8 cellular contexts compared by ENCODE assay signal in genomic region chr10:28722065-28722803, GRCh38. TPM values are rescaled to one million over a fixed set of nuclear protein-coding genes. Genes with fewer than 3 reads are reported as not detected.
DNase-seq lines count a peak whose midpoint lies in the region; ATAC-seq and TF ChIP-seq lines count a peak whose summit lies in the region.

No MANE protein-coding gene starts in this region.

- no peaks in the 10 kb centered on the region for H3K9me3 ChIP-seq in SK-N-SH

- no peaks in the 10 kb centered on the region for H3K79me2 ChIP-seq in SK-N-SH (ENCODE audit: insufficient read depth)

- POLR2A ChIA-PET in activated CD4-positive, alpha-beta T cell treated with anti-CD3 and anti-CD28 coated beads for 36 hours (lab: Charles Lee) = no interaction called here
- POLR2A ChIA-PET in SK-N-SH (lab: Yijun Ruan, JAX) = interaction anchor here (0.6 to 0.7 kb wide), 2 partner anchors 89 to 907 kb away, joined by 4 read pairs; no protein-coding TSS in a partner anchor

- peaks cover 5 to 18% of the 10 kb centered on the region in 2 experiments; a peak in 3 of 4 replicates for H3K4me1 ChIP-seq in SK-N-SH (ENCODE audit: control insufficient read depth in 1 of 2, insufficient read depth in 2 of 2, low read depth in 1 of 2, low read length in 1 of 2)
- peaks cover 8% of the 10 kb centered on the region for H3K4me1 ChIP-seq in foreskin keratinocyte

- no peak for ATAC-seq in activated CD4-positive, alpha-beta T cell treated with anti-CD3 and anti-CD28 coated beads for 36 hours
- ATAC-seq in foreskin keratinocyte = peak; percentile 74
- ATAC-seq in HG02610 (IDR thresholded peaks at IDR 0.05; ENCODE audit: unreplicated experiment) = no peak
- ATAC-seq in GM18867 (IDR thresholded peaks at IDR 0.05; ENCODE audit: unreplicated experiment) = no peak

- peak; percentile 28 for DNase-seq in activated CD4-positive, alpha-beta T cell treated with anti-CD3 and anti-CD28 coated beads for 36 hours
- no peak for DNase-seq in activated CD4-positive, alpha-beta T cell treated with anti-CD3 and anti-CD28 coated beads, Interleukin-2, amount 50 U/mL, for 4 hours
- DNase-seq in SK-N-SH (peak; percentile 71), foreskin keratinocyte (peak in 1 of 2 donors; percentile 22), MV-4-11 (lab: John Stamatoyannopoulos, UW) (no peak)

- no peak for TF ChIP-seq RAD21 in SK-N-SH (IDR thresholded peaks at IDR 0.05; ENCODE audit: low read length)

- peaks cover 32% of the 10 kb centered on the region for H3K27me3 Mint-ChIP-seq in activated CD4-positive, alpha-beta T cell treated with anti-CD3 and anti-CD28 coated beads for 36 hours
- H3K27me3 Mint-ChIP-seq in nephron (ENCODE audit: low read depth) = peaks cover 52% of the 10 kb centered on the region

- H3K27ac ChIP-seq in SK-N-SH (ENCODE audit: low read depth in 2 of 2, low read length in 1 of 2) (peak overlapping the region in 1 of 2 experiments; percentile 17; a peak in 1 of 4 replicates), foreskin keratinocyte (no peak overlapping the region)

- H3K4me3 Mint-ChIP-seq in activated CD4-positive, alpha-beta T cell treated with anti-CD3 and anti-CD28 coated beads for 36 hours = peak overlapping the region; percentile 30
- peak overlapping the region; percentile 82 to 87 (median 85) for H3K4me3 Mint-ChIP-seq in nephron

- H3K36me3 Mint-ChIP-seq in activated CD4-positive, alpha-beta T cell treated with anti-CD3 and anti-CD28 coated beads for 36 hours (ENCODE audit: low read depth) = no peaks in the 10 kb centered on the region
- H3K36me3 Mint-ChIP-seq in nephron (ENCODE audit: low read depth) = no peaks in the 10 kb centered on the region

- H3K36me3 ChIP-seq in SK-N-SH (replicated peaks in 1 of 2; ENCODE audit: control insufficient read depth in 1 of 2, insufficient read depth in 2 of 2, low read length in 1 of 2) = no peaks in the 10 kb centered on the region

- H3K4me3 ChIP-seq in SK-N-SH (ENCODE audit: low read depth in 2 of 2, low read length in 1 of 2) = peak overlapping the region; percentile 36 to 57

- WGBS in SK-N-SH (ENCODE audit: low lambda C conversion rate) = 23% methylated on average over 31 of the region's 46 CpGs

- CTCF ChIA-PET in activated CD4-positive, alpha-beta T cell treated with anti-CD3 and anti-CD28 coated beads for 36 hours (lab: Charles Lee) = interaction anchor here (1.1 kb wide), 1 partner anchor 174 kb away, joined by 3 read pairs; no protein-coding TSS in a partner anchor
- CTCF ChIA-PET in SK-N-SH (lab: Yijun Ruan, JAX) = interaction anchor here (0.6 to 1.3 kb wide), 5 partner anchors 9 to 586 kb away, joined by 3 to 4 read pairs (median 3); no protein-coding TSS in a partner anchor

- H3F3A ChIP-seq in SK-N-SH (replicated peaks; ENCODE audit: insufficient read depth) = peaks cover 3% of the 10 kb centered on the region

- 0 out of 2 replicates have a peak overlapping the region, but pooled peaks have one; percentile 5 for H3K9ac ChIP-seq in SK-N-SH

- H3K4me1 Mint-ChIP-seq in activated CD4-positive, alpha-beta T cell treated with anti-CD3 and anti-CD28 coated beads for 36 hours = no peaks in the 10 kb centered on the region
- peaks cover 14% of the 10 kb centered on the region for H3K4me1 Mint-ChIP-seq in nephron

- no peaks in the 10 kb centered on the region for H4K20me1 ChIP-seq in SK-N-SH (ENCODE audit: insufficient read depth)

- TF ChIP-seq EP300 in SK-N-SH (IDR thresholded peaks at IDR 0.05; ENCODE audit: borderline replicate concordance in 1 of 2, low read depth in 1 of 2, low read length in 1 of 2) = no peak

- intact Hi-C loops in activated CD4-positive, alpha-beta T cell treated with anti-CD3 and anti-CD28 coated beads for 36 hours (cut with DNase I, micrococcal nuclease) = no loop called here

- H2AFZ ChIP-seq in SK-N-SH (ENCODE audit: low read depth) = peak overlapping the region; percentile 89; the same call in 1 of the 2 replicates

- H3K4me2 ChIP-seq in SK-N-SH = peak overlapping the region; percentile 73

- H3K9me3 Mint-ChIP-seq in activated CD4-positive, alpha-beta T cell treated with anti-CD3 and anti-CD28 coated beads for 36 hours (ENCODE audit: low read depth) = no peaks in the 10 kb centered on the region
- H3K9me3 Mint-ChIP-seq in nephron = no peaks in the 10 kb centered on the region

- H3K27me3 ChIP-seq in SK-N-SH (ENCODE audit: insufficient read depth) = no peaks in the 10 kb centered on the region
- H3K27me3 ChIP-seq in foreskin keratinocyte = no peaks in the 10 kb centered on the region

- no peak for TF ChIP-seq CTCF in SK-N-SH (IDR thresholded peaks at IDR 0.05)
- TF ChIP-seq CTCF in foreskin keratinocyte (conservative IDR thresholded peaks at IDR 0.05) = no peak
- no peak for TF ChIP-seq CTCF in nephron (IDR thresholded peaks at IDR 0.05; ENCODE audit: unreplicated experiment in 3 of 3)

- no peak overlapping the region for H3K27ac Mint-ChIP-seq in activated CD4-positive, alpha-beta T cell treated with anti-CD3 and anti-CD28 coated beads for 36 hours
- H3K27ac Mint-ChIP-seq in nephron = peak overlapping the region; percentile 22 to 71 (median 60)

- no peaks in the 10 kb centered on the region for H3K9me2 ChIP-seq in SK-N-SH

TF ChIP-seq in SK-N-SH, 30 proteins besides CTCF, POLR2A, EP300 and RAD21:
- peak; percentile 26; the same call in 1 of the 2 replicates for TF ChIP-seq MXI1 (IDR thresholded peaks at IDR 0.05; ENCODE audit: low read depth, low read length)
- 0 out of 2 replicates have a peak, but pooled peaks have one; percentile 6 for TF ChIP-seq FOXJ3 (CRISPR knock-in tag; IDR thresholded peaks at IDR 0.05)
- TF ChIP-seq CHD2 (IDR thresholded peaks at IDR 0.05; ENCODE audit: low read length, partially characterized antibody) = peak; percentile 13
- no peak for TF ChIP-seq IRF3 (IDR thresholded peaks at IDR 0.05; ENCODE audit: low read depth, low read length)

RNA-seq across cellular contexts. Expression of gene BAMBI, which starts 44.9 kb away (rescaled TPM):
- total RNA-seq in activated CD4-positive, alpha-beta T cell treated with anti-CD3 and anti-CD28 coated beads for 36 hours = under 1 TPM; 0.09 to 0.16 TPM
- 2.8 and 2.9 TPM in 2 replicates for polyA plus RNA-seq in SK-N-SH (2012; rRNA removed)
- polyA plus RNA-seq in SK-N-SH (2012; cell fraction: cytosol; rRNA removed) = 3.0 and 4.1 TPM in 2 replicates
- polyA plus RNA-seq in SK-N-SH (2012; cell fraction: nucleus; rRNA removed) = 3.3 and 3.8 TPM in 2 replicates
- 3.6 and 6.8 TPM in 2 replicates for total RNA-seq in foreskin keratinocyte
- 2.9 and 6.1 TPM in 2 replicates for polyA plus RNA-seq in foreskin keratinocyte

Comparison
In these comparisons a context has a peak if more than half of its experiments do, and no peak if none do; other contexts are left out.
1. DNase-seq: peak in activated CD4-positive, alpha-beta T cell treated with anti-CD3 and anti-CD28 coated beads for 36 hours (single experiment) and SK-N-SH (single experiment); none in activated CD4-positive, alpha-beta T cell treated with anti-CD3 and anti-CD28 coated beads, Interleukin-2, amount 50 U/mL, for 4 hours (0 of 2) and MV-4-11 (single experiment).